In genomic region chr12:3755898-3756297, GRCh38 we compare ENCODE assay signal across 17 cellular contexts. TPM values are rescaled to one million over a fixed set of nuclear protein-coding genes. Genes with fewer than 3 reads are reported as not detected.
DNase-seq lines count a peak whose midpoint lies in the region; TF ChIP-seq lines count a peak whose summit lies in the region.
"Had no signal": no experiment of that assay in that cellular context is flagged by ENCODE, and none has a peak within 500 bp of the region (broad histone marks: within the 10 kb centered on the region; RNA-seq: fewer than 3 reads in every experiment).

No MANE protein-coding gene starts in this region.

- peak overlapping the region in 5 of 7 donors; percentile 23 to 94 (median 77) for H3K27ac Mint-ChIP-seq in CD4-positive, alpha-beta memory T cell
- H3K27ac Mint-ChIP-seq: B cell had no signal

- TF ChIP-seq CTCF in prostate gland (IDR thresholded peaks at IDR 0.05) = no peak

- no peak for TF ChIP-seq POLR2A in prostate gland (IDR thresholded peaks at IDR 0.05)

- peaks cover 33% of the 10 kb centered on the region for H3K4me1 ChIP-seq in CD4-positive, alpha-beta memory T cell (ENCODE audit: insufficient read depth, low read length)
- H3K4me1 ChIP-seq in prostate gland (replicated peaks) = peaks cover 8% of the 10 kb centered on the region

- peaks cover 32 to 42% (median 36%) of the 10 kb centered on the region in 4 donors for H3K4me1 Mint-ChIP-seq in CD4-positive, alpha-beta memory T cell

- no peak overlapping the region for H3K4me3 Mint-ChIP-seq in CD4-positive, alpha-beta memory T cell
- H3K4me3 Mint-ChIP-seq: B cell had no signal

- no peak overlapping the region for H3K27ac ChIP-seq in CD4-positive, alpha-beta memory T cell (ENCODE audit: low read depth, low read length)
- H3K27ac ChIP-seq in prostate gland = peak overlapping the region; percentile 87 to 90

- H3K27me3 ChIP-seq in CD4-positive, alpha-beta memory T cell (ENCODE audit: insufficient read depth, low read length) = no peaks in the 10 kb centered on the region
- no peaks in the 10 kb centered on the region for H3K27me3 ChIP-seq in prostate gland (replicated peaks; ENCODE audit: insufficient read depth)

- no peaks in the 10 kb centered on the region for H3K36me3 ChIP-seq in CD4-positive, alpha-beta memory T cell (ENCODE audit: insufficient read depth, low read length)
- H3K36me3 ChIP-seq in prostate gland = no peaks in the 10 kb centered on the region

- H3K9me3 ChIP-seq in CD4-positive, alpha-beta memory T cell (ENCODE audit: control insufficient read depth in 1 of 2, low read length in 2 of 2) = no peaks in the 10 kb centered on the region
- H3K9me3 ChIP-seq in prostate gland = no peaks in the 10 kb centered on the region

- DNase-seq in CD4-positive, alpha-beta memory T cell = no peak
- DNase-seq in DMS53 treated with DMSO at 0.1 percent for 48 hours (lab: John Stamatoyannopoulos, UW; ENCODE audit: unreplicated experiment) (peak; percentile 93), ecto neural progenitor cell (ENCODE audit: low spot score) (peak; percentile 39), prostate gland (ENCODE audit: low spot score) (no peak), CD1c-positive myeloid dendritic cell (ENCODE audit: extremely low spot score) (no peak)
- DNase-seq in stimulated activated CD4-positive, alpha-beta T cell treated with anti-CD3 and anti-CD28 coated beads, Interleukin-2, amount 100 ng/mL, for 48 hours = no peak
- DNase-seq in activated CD4-positive, alpha-beta T cell treated with anti-CD3 and anti-CD28 coated beads, Interleukin-2, amount 50 U/mL, for 48 hours = no peak
- DNase-seq: DMS 273 treated with DMSO at 0.1 percent for 48 hours, EL, H7, Karpas-422, NCI-H1417, NCI-H2029 treated with DMSO at 0.1 percent for 48 hours, NCI-H510A, NCI-H82, SHP77 treated with DMSO at 0.1 percent for 48 hours had no signal

- intact Hi-C loops in CD4-positive, alpha-beta memory T cell (cut with micrococcal nuclease) = no loop called here
- intact Hi-C loops in prostate gland (cut with DNase I) = no loop called here

- no peak overlapping the region for H3K4me3 ChIP-seq in CD4-positive, alpha-beta memory T cell (ENCODE audit: low read length in 2 of 2)
- no peak overlapping the region for H3K4me3 ChIP-seq in prostate gland

- CTCF ChIA-PET in CD4-positive, alpha-beta memory T cell (lab: Charles Lee; ENCODE audit: partially characterized antibody) = no interaction called here

- 71% methylated on average over 3 of the region's 3 CpGs for WGBS in prostate gland

- H3K9me3 Mint-ChIP-seq in CD4-positive, alpha-beta memory T cell = no peaks in the 10 kb centered on the region

- H3K27me3 Mint-ChIP-seq in CD4-positive, alpha-beta memory T cell = no peaks in the 10 kb centered on the region

- POLR2A ChIA-PET in CD4-positive, alpha-beta memory T cell (lab: Charles Lee; ENCODE audit: partially characterized antibody) = no interaction called here

- H3K36me3 Mint-ChIP-seq in CD4-positive, alpha-beta memory T cell = peaks cover 11% of the 10 kb centered on the region in 2 donors

RNA-seq across cellular contexts. Expression of gene CRACR2A, which starts 3.0 kb away (rescaled TPM):
- total RNA-seq in CD4-positive, alpha-beta memory T cell = 10 to 100 TPM; 34.4 to 37.6 TPM
- polyA plus RNA-seq in CD4-positive, alpha-beta memory T cell = 10 to 100 TPM in 1 of 2 donors, 1 to 10 TPM in 1; 5.6 to 21.4 TPM
- total RNA-seq in prostate gland = 10 to 100 TPM; 21.6 to 39.1 TPM

Comparison
In these comparisons a context has a peak if more than half of its experiments do, and no peak if none do; other contexts are left out.
1. DNase-seq: peak in DMS53 treated with DMSO at 0.1 percent for 48 hours (single experiment) and ecto neural progenitor cell (single experiment); none in CD4-positive, alpha-beta memory T cell (0 of 5), prostate gland (single experiment), stimulated activated CD4-positive, alpha-beta T cell treated with anti-CD3 and anti-CD28 coated beads, Interleukin-2, amount 100 ng/mL, for 48 hours (0 of 2), activated CD4-positive, alpha-beta T cell treated with anti-CD3 and anti-CD28 coated beads, Interleukin-2, amount 50 U/mL, for 48 hours (0 of 2) and CD1c-positive myeloid dendritic cell (single experiment).